1 cellular context compared by ENCODE assay signal in the genomic region with DNA sequence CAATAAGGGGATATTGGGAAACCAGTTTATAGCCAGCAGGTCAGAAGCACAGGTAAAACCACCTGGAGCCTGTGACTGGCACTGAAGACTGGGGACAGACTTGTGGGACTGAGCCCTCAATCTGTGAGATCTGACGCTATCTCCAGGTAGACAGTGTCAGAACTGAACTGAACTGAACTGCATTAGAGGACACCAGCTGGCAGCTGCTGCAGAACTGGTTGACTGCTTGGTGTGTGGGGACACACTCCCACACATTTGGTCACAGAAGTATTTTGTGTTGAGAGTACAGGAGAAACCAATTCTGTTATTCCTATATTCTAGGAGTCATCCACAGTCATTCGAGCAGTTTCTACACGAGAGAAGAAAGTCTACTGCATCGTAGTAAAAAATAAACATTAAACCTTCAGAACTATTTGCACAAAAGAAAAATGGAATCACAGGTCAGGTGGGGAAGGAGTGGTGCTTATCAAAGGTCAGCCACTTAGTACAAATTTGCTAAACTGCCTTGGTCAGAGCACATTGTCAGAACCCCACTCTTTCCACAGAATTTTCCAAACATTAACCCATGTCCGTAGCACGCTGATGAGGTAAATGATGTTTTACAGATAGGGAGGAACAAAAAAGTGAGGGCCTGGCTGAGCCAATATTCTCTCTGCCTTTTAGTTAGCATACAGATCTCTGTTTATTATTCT.
A peak's percentile ranks its signal among the peaks of the same experiment; 100 is the strongest.
TF ChIP-seq lines count a peak whose summit lies in the region.

No MANE protein-coding gene starts in this region.

TF ChIP-seq in HepG2, 621 proteins besides CTCF, POLR2A, EP300 and RAD21 (continued from another document):
- TF ChIP-seq HOMEZ (CRISPR knock-in tag; IDR thresholded peaks at IDR 0.05; ENCODE audit: low read depth) (peak; percentile 79; the same call in 1 of the 2 replicates), POGZ (CRISPR knock-in tag; IDR thresholded peaks at IDR 0.05) (0 out of 2 replicates have a peak, but pooled peaks have one; percentile 23), ZNF614 (CRISPR knock-in tag; IDR thresholded peaks at IDR 0.05; ENCODE audit: borderline replicate concordance) (0 out of 2 replicates have a peak, but pooled peaks have one; percentile 28), RFX5 (IDR thresholded peaks at IDR 0.05; ENCODE audit: low read depth, low read length) (no peak), ZNF619 (CRISPR knock-in tag; IDR thresholded peaks at IDR 0.05) (no peak), TBX3 (IDR thresholded peaks at IDR 0.05; ENCODE audit: borderline replicate concordance) (peak; percentile 67; the same call in 1 of the 2 replicates), PHF5A (CRISPR knock-in tag; IDR thresholded peaks at IDR 0.05; ENCODE audit: low read depth, unreplicated experiment) (peak; percentile 57), ZMAT3 (CRISPR knock-in tag; conservative IDR thresholded peaks at IDR 0.05) (0 out of 2 replicates have a peak, but pooled peaks have one; percentile 43), ZFY (CRISPR knock-in tag; IDR thresholded peaks at IDR 0.05) (no peak), IRF2 (CRISPR knock-in tag; IDR thresholded peaks at IDR 0.05) (peak; percentile 47; the same call in 1 of the 2 replicates), HDAC1 (CRISPR knock-in tag; IDR thresholded peaks at IDR 0.05) (peak; percentile 69), NRL (CRISPR knock-in tag; IDR thresholded peaks at IDR 0.05; ENCODE audit: borderline replicate concordance) (no peak), NR2F2 (IDR thresholded peaks at IDR 0.05; ENCODE audit: borderline replicate concordance, low read depth) (peak; percentile 79; the same call in 1 of the 2 replicates), AHDC1 (CRISPR knock-in tag; IDR thresholded peaks at IDR 0.05; ENCODE audit: borderline replicate concordance) (peak; percentile 85; the same call in 1 of the 2 replicates), SOX13 (IDR thresholded peaks at IDR 0.05) (no peak), SOX13 (CRISPR knock-in tag; conservative IDR thresholded peaks at IDR 0.05 in 1 of 2, IDR thresholded peaks at IDR 0.05 in 1 of 2) (peak in 1 of 2 experiments; percentile 94; a peak in 2 of 4 replicates), ZNF317 (CRISPR knock-in tag; IDR thresholded peaks at IDR 0.05) (0 out of 2 replicates have a peak, but pooled peaks have one; percentile 72), ZNF263 (CRISPR knock-in tag; IDR thresholded peaks at IDR 0.05) (no peak), NONO (IDR thresholded peaks at IDR 0.05) (no peak), NONO (CRISPR knock-in tag; conservative IDR thresholded peaks at IDR 0.05) (peak; percentile 50; the same call in 1 of the 2 replicates), HHEX (CRISPR knock-in tag; IDR thresholded peaks at IDR 0.05) (peak; percentile 75), KDM2A (CRISPR knock-in tag; IDR thresholded peaks at IDR 0.05; ENCODE audit: borderline replicate concordance, low read depth) (no peak), ZNF746 (CRISPR knock-in tag; IDR thresholded peaks at IDR 0.05) (no peak), ZNF503 (CRISPR knock-in tag; IDR thresholded peaks at IDR 0.05) (no peak), MIXL1 (CRISPR knock-in tag; IDR thresholded peaks at IDR 0.05) (peak; percentile 83), ZEB1 (IDR thresholded peaks at IDR 0.05; ENCODE audit: insufficient replicate concordance, low read depth) (no peak), TGIF2 (CRISPR knock-in tag; IDR thresholded peaks at IDR 0.05) (0 out of 2 replicates have a peak, but pooled peaks have one; percentile 34), DMAP1 (CRISPR knock-in tag; IDR thresholded peaks at IDR 0.05) (no peak), ZNF660 (CRISPR knock-in tag; IDR thresholded peaks at IDR 0.05; ENCODE audit: borderline replicate concordance, low read depth) (no peak), ZNF615 (CRISPR knock-in tag; IDR thresholded peaks at IDR 0.05; ENCODE audit: borderline replicate concordance) (no peak)
- TF ChIP-seq, protein P1, sequence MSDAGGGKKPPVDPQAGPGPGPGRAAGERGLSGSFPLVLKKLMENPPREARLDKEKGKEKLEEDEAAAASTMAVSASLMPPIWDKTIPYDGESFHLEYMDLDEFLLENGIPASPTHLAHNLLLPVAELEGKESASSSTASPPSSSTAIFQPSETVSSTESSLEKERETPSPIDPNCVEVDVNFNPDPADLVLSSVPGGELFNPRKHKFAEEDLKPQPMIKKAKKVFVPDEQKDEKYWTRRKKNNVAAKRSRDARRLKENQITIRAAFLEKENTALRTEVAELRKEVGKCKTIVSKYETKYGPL (CRISPR knock-in tag; IDR thresholded peaks at IDR 0.05) = no peak
